23 cellular contexts compared by ENCODE assay signal in the genomic region with DNA sequence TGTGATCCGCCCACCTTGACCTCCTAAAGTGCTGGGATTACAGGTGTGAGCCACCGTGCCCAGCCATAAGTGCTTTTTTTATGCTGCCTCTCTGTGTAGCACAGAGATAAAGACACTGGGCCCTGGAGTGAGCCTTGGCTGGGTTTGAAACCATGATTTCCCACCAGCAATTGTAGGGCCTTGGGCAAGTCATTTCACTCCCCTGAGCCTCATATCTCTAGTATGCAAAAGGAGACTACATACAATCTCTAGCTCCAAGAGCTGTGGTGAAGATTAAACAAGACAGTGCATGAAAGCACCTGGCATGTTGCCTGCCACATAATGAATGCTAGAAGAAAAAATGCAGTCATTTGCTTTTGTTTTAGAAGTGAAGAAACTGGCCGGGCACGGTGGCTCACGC. TPM values are rescaled to one million over a fixed set of nuclear protein-coding genes. Genes with fewer than 3 reads are reported as not detected.
A peak's percentile ranks its signal among the peaks of the same experiment; 100 is the strongest.
DNase-seq lines count a peak whose midpoint lies in the region; ATAC-seq and TF ChIP-seq lines count a peak whose summit lies in the region.
"Had no signal": no experiment of that assay in that cellular context is flagged by ENCODE, and none has a peak within 500 bp of the region (broad histone marks: within the 10 kb centered on the region; RNA-seq: fewer than 3 reads in every experiment).

No MANE protein-coding gene starts in this region.

- no peak for TF ChIP-seq RAD21 in SK-N-SH (IDR thresholded peaks at IDR 0.05; ENCODE audit: low read length)

- 91% methylated on average over 5 of the region's 5 CpGs for WGBS in SK-N-SH (ENCODE audit: low lambda C conversion rate)

- no peak for DNase-seq in left ventricle myocardium inferior
- no peak for DNase-seq in left cardiac atrium
- DNase-seq in epithelial cell of prostate (ENCODE audit: low read depth, low spot score) = peak; percentile 57
- DNase-seq in MM.1S = no peak
- DNase-seq in NCI-H1092 treated with DMSO at 0.1 percent for 48 hours (lab: John Stamatoyannopoulos, UW) = no peak
- no peak for DNase-seq in SK-N-SH
- DNase-seq in ACHN = no peak
- DNase-seq: activated CD8-positive, alpha-beta memory T cell treated with anti-CD3 and anti-CD28 coated beads, Interleukin-2, amount 50 U/mL, for 48 hours; activated gamma-delta T cell; amniotic stem cell; BE2C; COR-L47; EL; glutamatergic neuron; H9; left ventricle myocardium superior; NCI-H1694 treated with DMSO at 0.1 percent for 48 hours; nephron progenitor cell; PC-9 had no signal

- H4K20me1 ChIP-seq in OCI-LY3 (ENCODE audit: insufficient read depth, low read length) (no peaks in the 10 kb centered on the region), MM.1S (ENCODE audit: insufficient read depth, low read length) (no peaks in the 10 kb centered on the region), SK-N-SH (ENCODE audit: insufficient read depth) (no peaks in the 10 kb centered on the region)

- H3K27ac ChIP-seq in left ventricle myocardium inferior (replicated peaks) = peak overlapping the region; percentile 49
- H3K27ac ChIP-seq in OCI-LY3 (ENCODE audit: low read length) = peak overlapping the region; percentile 76
- no peak overlapping the region for H3K27ac ChIP-seq in epithelial cell of prostate
- H3K27ac ChIP-seq in MM.1S (ENCODE audit: low read length) = no peak overlapping the region
- no peak overlapping the region for H3K27ac ChIP-seq in SK-N-SH (ENCODE audit: low read depth in 2 of 2, low read length in 1 of 2)
- H3K27ac ChIP-seq: PC-9 had no signal

- no peak for TF ChIP-seq EP300 in SK-N-SH (IDR thresholded peaks at IDR 0.05; ENCODE audit: borderline replicate concordance in 1 of 2, low read depth in 1 of 2, low read length in 1 of 2)

- no peak for ATAC-seq in left cardiac atrium
- ATAC-seq: sciatic nerve had no signal

- peaks cover 5% of the 10 kb centered on the region for H3K4me1 ChIP-seq in left ventricle myocardium inferior
- H3K4me1 ChIP-seq in OCI-LY3 (ENCODE audit: low read length) = peaks cover 41% of the 10 kb centered on the region
- no peaks in the 10 kb centered on the region for H3K4me1 ChIP-seq in MM.1S (ENCODE audit: low read length)
- H3K4me1 ChIP-seq in SK-N-SH (ENCODE audit: control insufficient read depth in 1 of 2, insufficient read depth in 2 of 2, low read depth in 1 of 2, low read length in 1 of 2) = no peaks in the 10 kb centered on the region
- H3K4me1 ChIP-seq: BE2C had no signal

- H3K9me2 ChIP-seq in MM.1S (replicated peaks; ENCODE audit: insufficient read depth, low read length) = no peaks in the 10 kb centered on the region
- H3K9me2 ChIP-seq in SK-N-SH = no peaks in the 10 kb centered on the region

- peak overlapping the region; percentile 48 for H3K4me2 ChIP-seq in OCI-LY3 (ENCODE audit: low read length)
- no peak overlapping the region for H3K4me2 ChIP-seq in MM.1S (ENCODE audit: low read depth, low read length)
- no peak overlapping the region for H3K4me2 ChIP-seq in SK-N-SH
- H3K4me2 ChIP-seq: PC-9 had no signal

- POLR2A ChIA-PET in SK-N-SH (lab: Yijun Ruan, JAX) = no interaction called here

- H3K9me3 ChIP-seq in left ventricle myocardium inferior (replicated peaks) = no peaks in the 10 kb centered on the region
- H3K9me3 ChIP-seq in OCI-LY3 (ENCODE audit: insufficient read depth, low read length) = no peaks in the 10 kb centered on the region
- no peaks in the 10 kb centered on the region for H3K9me3 ChIP-seq in MM.1S (replicated peaks; ENCODE audit: insufficient read depth, low read length)
- H3K9me3 ChIP-seq in SK-N-SH = no peaks in the 10 kb centered on the region
- H3K9me3 ChIP-seq: BE2C had no signal

- H3K27me3 ChIP-seq in left ventricle myocardium inferior (ENCODE audit: low read depth) (no peaks in the 10 kb centered on the region), OCI-LY3 (ENCODE audit: low read depth, low read length) (no peaks in the 10 kb centered on the region), MM.1S (replicated peaks; ENCODE audit: insufficient read depth, low read length) (no peaks in the 10 kb centered on the region), SK-N-SH (ENCODE audit: insufficient read depth) (no peaks in the 10 kb centered on the region)
- H3K27me3 ChIP-seq: BE2C had no signal

- TF ChIP-seq CTCF in left ventricle myocardium inferior (IDR thresholded peaks at IDR 0.05; ENCODE audit: borderline replicate concordance) = no peak
- no peak for TF ChIP-seq CTCF in OCI-LY3 (IDR thresholded peaks at IDR 0.05; ENCODE audit: low read depth, low read length)
- TF ChIP-seq CTCF in MM.1S (IDR thresholded peaks at IDR 0.05; ENCODE audit: low read length) = no peak
- TF ChIP-seq CTCF in SK-N-SH (IDR thresholded peaks at IDR 0.05) = no peak

- H3K9ac ChIP-seq in OCI-LY3 (ENCODE audit: low read length) = peak overlapping the region; percentile 13; the same call in 1 of the 2 replicates
- H3K9ac ChIP-seq in MM.1S (ENCODE audit: low read length) = no peak overlapping the region
- H3K9ac ChIP-seq in SK-N-SH = no peak overlapping the region

- H3K4me3 ChIP-seq in left ventricle myocardium inferior (no peak overlapping the region), OCI-LY3 (ENCODE audit: low read length) (no peak overlapping the region), MM.1S (ENCODE audit: low read length) (no peak overlapping the region), SK-N-SH (ENCODE audit: low read depth in 2 of 2, low read length in 1 of 2) (no peak overlapping the region)
- H3K4me3 ChIP-seq: PC-9 had no signal

- H3F3A ChIP-seq in MM.1S (ENCODE audit: insufficient read depth, low read length) (no peaks in the 10 kb centered on the region), SK-N-SH (replicated peaks; ENCODE audit: insufficient read depth) (no peaks in the 10 kb centered on the region)

- CTCF ChIA-PET in SK-N-SH (lab: Yijun Ruan, JAX) = interaction anchor here (0.8 to 1.0 kb wide), 2 partner anchors 17 to 160 kb away, joined by 3 to 4 read pairs; no protein-coding TSS in a partner anchor

- no peaks in the 10 kb centered on the region for H3K79me2 ChIP-seq in OCI-LY3 (ENCODE audit: low read length)
- H3K79me2 ChIP-seq in MM.1S (ENCODE audit: low read length) = no peaks in the 10 kb centered on the region
- no peaks in the 10 kb centered on the region for H3K79me2 ChIP-seq in SK-N-SH (ENCODE audit: insufficient read depth)

- H2AFZ ChIP-seq in OCI-LY3 (ENCODE audit: low read depth, low read length) (no peak overlapping the region), MM.1S (ENCODE audit: low read length) (no peak overlapping the region), SK-N-SH (ENCODE audit: low read depth) (no peak overlapping the region)
- H2AFZ ChIP-seq: PC-9 had no signal

- in situ Hi-C loops in ACHN (cut with HindIII; ENCODE audit: low pct_ligation_motif_present, low pct_unique_long_range_greater_than_20kb, low sequenced_read_pairs) = no loop called here

- H3K36me3 ChIP-seq in left ventricle myocardium inferior = no peaks in the 10 kb centered on the region
- no peaks in the 10 kb centered on the region for H3K36me3 ChIP-seq in OCI-LY3 (replicated peaks; ENCODE audit: low read depth, low read length)
- H3K36me3 ChIP-seq in MM.1S (replicated peaks; ENCODE audit: insufficient read depth, low read length) = no peaks in the 10 kb centered on the region
- no peaks in the 10 kb centered on the region for H3K36me3 ChIP-seq in SK-N-SH (replicated peaks in 1 of 2; ENCODE audit: control insufficient read depth in 1 of 2, insufficient read depth in 2 of 2, low read length in 1 of 2)
- H3K36me3 ChIP-seq: BE2C had no signal

- intact Hi-C loops in left ventricle myocardium inferior (cut with micrococcal nuclease) = no loop called here
- intact Hi-C loops in left cardiac atrium (cut with DNase I) = no loop called here

TF ChIP-seq in SK-N-SH, 30 proteins besides CTCF, POLR2A, EP300 and RAD21:
- TF ChIP-seq YY1 (IDR thresholded peaks at IDR 0.05; ENCODE audit: low read depth) (no peak), FOSL2 (IDR thresholded peaks at IDR 0.05; ENCODE audit: borderline replicate concordance, low read depth) (no peak), POLR2AphosphoS5 (IDR thresholded peaks at IDR 0.05; ENCODE audit: low read depth, low read length) (no peak)
- TF ChIP-seq, protein P1, sequence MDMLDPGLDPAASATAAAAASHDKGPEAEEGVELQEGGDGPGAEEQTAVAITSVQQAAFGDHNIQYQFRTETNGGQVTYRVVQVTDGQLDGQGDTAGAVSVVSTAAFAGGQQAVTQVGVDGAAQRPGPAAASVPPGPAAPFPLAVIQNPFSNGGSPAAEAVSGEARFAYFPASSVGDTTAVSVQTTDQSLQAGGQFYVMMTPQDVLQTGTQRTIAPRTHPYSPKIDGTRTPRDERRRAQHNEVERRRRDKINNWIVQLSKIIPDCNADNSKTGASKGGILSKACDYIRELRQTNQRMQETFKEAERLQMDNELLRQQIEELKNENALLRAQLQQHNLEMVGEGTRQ (IDR thresholded peaks at IDR 0.05; ENCODE audit: borderline replicate concordance, low read depth, low read length) = no peak

RNA-seq across cellular contexts. Expression of gene FABP6, which starts 3.9 kb away (rescaled TPM):
- 1.6 TPM for total RNA-seq in left ventricle myocardium inferior
- total RNA-seq in left cardiac atrium = under 1 TPM in 1 of 2 donors, not detected in 1; 0.68 TPM
- polyA plus RNA-seq in SK-N-SH (2012; rRNA removed) = 1.1 and 1.3 TPM in 2 replicates
- 1.2 and 1.6 TPM in 2 replicates for polyA plus RNA-seq in SK-N-SH (2012; cell fraction: cytosol; rRNA removed)
- polyA plus RNA-seq in SK-N-SH (2012; cell fraction: nucleus; rRNA removed) = 0.18 and 0.26 TPM in 2 replicates
- total RNA-seq: epithelial cell of proximal tubule, mononuclear cell, sciatic nerve had no signal

Comparison
In these comparisons a context has a peak if more than half of its experiments do, and no peak if none do; other contexts are left out.
1. H3K27ac ChIP-seq: peak in left ventricle myocardium inferior (single experiment) and OCI-LY3 (single experiment); none in epithelial cell of prostate (single experiment), MM.1S (single experiment) and SK-N-SH (0 of 2).